ENCODE assay signal across 17 cellular contexts in genomic region chr5:62093411-62093810, GRCh38.
DNase-seq lines count a peak whose midpoint lies in the region; ATAC-seq and TF ChIP-seq lines count a peak whose summit lies in the region.
"Had no signal": no experiment of that assay in that cellular context is flagged by ENCODE, and none has a peak within 500 bp of the region (broad histone marks: within the 10 kb centered on the region; RNA-seq: fewer than 3 reads in every experiment).

No MANE protein-coding gene starts in this region.

- TF ChIP-seq CTCF in Loucy (conservative IDR thresholded peaks at IDR 0.05; ENCODE audit: low read length) (no peak), mammary epithelial cell (conservative IDR thresholded peaks at IDR 0.05 in 1 of 2, IDR thresholded peaks at IDR 0.05 in 1 of 2; ENCODE audit: extremely low read depth in 1 of 2, insufficient read depth in 1 of 2, low read depth in 1 of 2, low read length in 2 of 2) (no peak), neural cell (IDR thresholded peaks at IDR 0.05; ENCODE audit: poor library complexity, severe bottlenecking) (no peak), Peyer's patch (IDR thresholded peaks at IDR 0.05) (no peak), upper lobe of left lung (IDR thresholded peaks at IDR 0.05) (no peak)

- H3K4me2 ChIP-seq in BLaER1 (peak overlapping the region; percentile 18; the same call in 1 of the 2 replicates), Loucy (ENCODE audit: low read depth, low read length, poor library complexity, severe bottlenecking) (peak overlapping the region; percentile 69), mammary epithelial cell (ENCODE audit: insufficient read depth, low read depth, low read length) (peak overlapping the region; percentile 74), neural cell (ENCODE audit: low read length) (peak overlapping the region; percentile 29)

- no peak for ATAC-seq in HG02970 (IDR thresholded peaks at IDR 0.05; ENCODE audit: low FRiP score, unreplicated experiment)
- no peak for ATAC-seq in upper lobe of left lung (ENCODE audit: low FRiP score in 2 of 2)
- ATAC-seq: activated CD8-positive, alpha-beta T cell treated with anti-CD3 and anti-CD28 coated beads, Interleukin-2, amount 10 ng/mL, durations not matched to agents 7 days and 5 days; activated T-cell treated with anti-CD3 and anti-CD28 coated beads, Interleukin-2, amount 50 U/mL, for 4 hours had no signal

- TF ChIP-seq RAD21 in neural cell (conservative IDR thresholded peaks at IDR 0.05), result no peak

- no peak overlapping the region for H3K9ac ChIP-seq in BLaER1
- no peak overlapping the region for H3K9ac ChIP-seq in Loucy (ENCODE audit: low read depth, low read length, poor library complexity, severe bottlenecking)
- H3K9ac ChIP-seq in mammary epithelial cell (ENCODE audit: insufficient read depth, low read length), result peak overlapping the region; percentile 37
- no peak overlapping the region for H3K9ac ChIP-seq in neural cell (ENCODE audit: low read length)

- no peak for TF ChIP-seq EP300 in neural cell (conservative IDR thresholded peaks at IDR 0.05; ENCODE audit: poor library complexity, severe bottlenecking)
- no peak for TF ChIP-seq EP300 in upper lobe of left lung (IDR thresholded peaks at IDR 0.05)

- no peak overlapping the region for H3K4me3 ChIP-seq in BLaER1
- H3K4me3 ChIP-seq in Loucy (ENCODE audit: low read length, poor library complexity, severe bottlenecking), result no peak overlapping the region
- H3K4me3 ChIP-seq in mammary epithelial cell (replicated peaks in 1 of 3; ENCODE audit: insufficient read depth in 1 of 3, low read depth in 2 of 3, low read length in 3 of 3), result peak overlapping the region in 1 of 3 experiments; percentile 19
- H3K4me3 ChIP-seq in neural cell (ENCODE audit: low read length), result no peak overlapping the region
- H3K4me3 ChIP-seq in Peyer's patch, result no peak overlapping the region
- H3K4me3 ChIP-seq in upper lobe of left lung, result no peak overlapping the region
- H3K4me3 ChIP-seq: colonic mucosa, gastroesophageal sphincter, SJCRH30 had no signal

- DNase-seq in mammary epithelial cell (no peak), Peyer's patch (no peak), upper lobe of left lung (no peak)
- DNase-seq in stimulated activated CD4-positive, alpha-beta T cell treated with anti-CD3 and anti-CD28 coated beads, Interleukin-2, amount 100 ng/mL, for 48 hours, result no peak
- DNase-seq: activated CD4-positive, CD25-positive, alpha-beta regulatory T cell; activated CD8-positive, alpha-beta T cell treated with anti-CD3 and anti-CD28 coated beads, Interleukin-2, amount 10 ng/mL, durations not matched to agents 7 days and 5 days; activated naive CD4-positive, alpha-beta T cell treated with anti-CD3 and anti-CD28 coated beads, Interleukin-2, amount 50 U/mL, for 16 hours; activated T-cell treated with anti-CD3 and anti-CD28 coated beads, Interleukin-2, amount 50 U/mL, for 4 hours; spleen; stimulated activated CD8-positive, alpha-beta memory T cell treated with anti-CD3 and anti-CD28 coated beads, Interleukin-4, amount 100 ng/mL, for 48 hours had no signal

- H3K27me3 ChIP-seq in BLaER1, result no peaks in the 10 kb centered on the region
- no peaks in the 10 kb centered on the region for H3K27me3 ChIP-seq in Loucy (ENCODE audit: insufficient read depth, low read length, poor library complexity, severe bottlenecking)
- no peaks in the 10 kb centered on the region for H3K27me3 ChIP-seq in mammary epithelial cell (ENCODE audit: insufficient read depth, low read length)
- H3K27me3 ChIP-seq in neural cell (ENCODE audit: insufficient read depth, low read depth, low read length), result no peaks in the 10 kb centered on the region
- no peaks in the 10 kb centered on the region for H3K27me3 ChIP-seq in Peyer's patch
- no peaks in the 10 kb centered on the region for H3K27me3 ChIP-seq in upper lobe of left lung
- H3K27me3 ChIP-seq: colonic mucosa, gastroesophageal sphincter, SJCRH30, spleen had no signal

- 9% methylated on average over 2 of the region's 2 CpGs for WGBS in mammary epithelial cell (ENCODE audit: low coverage, missing lambda C conversion rate)
- WGBS in upper lobe of left lung, 2 donors, result 40 to 55% methylated on average over 2 of the region's 2 CpGs

- H3K79me2 ChIP-seq in Loucy (ENCODE audit: insufficient read depth, low read length), result no peaks in the 10 kb centered on the region
- H3K79me2 ChIP-seq in mammary epithelial cell (ENCODE audit: insufficient read depth, low read length), result no peaks in the 10 kb centered on the region
- no peaks in the 10 kb centered on the region for H3K79me2 ChIP-seq in neural cell (replicated peaks; ENCODE audit: insufficient read depth, low read length)

- peaks cover 8% of the 10 kb centered on the region; the same call in 1 of the 2 replicates for H3K4me1 ChIP-seq in BLaER1
- peaks cover 56% of the 10 kb centered on the region for H3K4me1 ChIP-seq in Loucy (ENCODE audit: insufficient read depth, low read length, poor library complexity, severe bottlenecking)
- H3K4me1 ChIP-seq in mammary epithelial cell (ENCODE audit: insufficient read depth, low read length), result peaks cover 7% of the 10 kb centered on the region
- H3K4me1 ChIP-seq in Peyer's patch, result no peaks in the 10 kb centered on the region
- H3K4me1 ChIP-seq in upper lobe of left lung, result no peaks in the 10 kb centered on the region
- H3K4me1 ChIP-seq: colonic mucosa, SJCRH30 had no signal

- H3F3A ChIP-seq in Loucy (ENCODE audit: low read depth), result peaks cover 3% of the 10 kb centered on the region; the same call in 1 of the 2 replicates
- peaks cover 2% of the 10 kb centered on the region for H3F3A ChIP-seq in neural cell (ENCODE audit: insufficient read depth, low read length, poor library complexity, severe bottlenecking)

- no TSS peak for BruUV-seq in mammary epithelial cell (replicated peaks; lab: Mats Ljungman, UMichigan)

- no peak overlapping the region for H3K27ac ChIP-seq in BLaER1
- no peak overlapping the region for H3K27ac ChIP-seq in mammary epithelial cell (ENCODE audit: insufficient read depth, low read depth, low read length)
- H3K27ac ChIP-seq in neural cell (ENCODE audit: low read length), result no peak overlapping the region
- H3K27ac ChIP-seq in Peyer's patch, result no peak overlapping the region
- no peak overlapping the region for H3K27ac ChIP-seq in upper lobe of left lung
- H3K27ac ChIP-seq: colonic mucosa, gastroesophageal sphincter, SJCRH30, spleen had no signal

- H4K20me1 ChIP-seq in BLaER1 (no peaks in the 10 kb centered on the region), Loucy (ENCODE audit: insufficient read depth, low read length, poor library complexity, severe bottlenecking) (no peaks in the 10 kb centered on the region), mammary epithelial cell (ENCODE audit: insufficient read depth, low read length) (no peaks in the 10 kb centered on the region), neural cell (ENCODE audit: insufficient read depth) (no peaks in the 10 kb centered on the region)

- TF ChIP-seq POLR2A in Peyer's patch (IDR thresholded peaks at IDR 0.05), result no peak
- TF ChIP-seq POLR2A in upper lobe of left lung (IDR thresholded peaks at IDR 0.05), result no peak

- CTCF ChIA-PET in mammary epithelial cell (lab: Charles Lee; ENCODE audit: low non-redundant PET), result no interaction called here

- no peaks in the 10 kb centered on the region for H3K36me3 ChIP-seq in BLaER1
- no peaks in the 10 kb centered on the region for H3K36me3 ChIP-seq in Loucy (ENCODE audit: insufficient read depth, low read length)
- H3K36me3 ChIP-seq in mammary epithelial cell (ENCODE audit: insufficient read depth, low read length), result no peaks in the 10 kb centered on the region
- no peaks in the 10 kb centered on the region for H3K36me3 ChIP-seq in neural cell (ENCODE audit: insufficient read depth, low read length)
- H3K36me3 ChIP-seq in Peyer's patch, result no peaks in the 10 kb centered on the region
- no peaks in the 10 kb centered on the region for H3K36me3 ChIP-seq in upper lobe of left lung
- H3K36me3 ChIP-seq: colonic mucosa, gastroesophageal sphincter, SJCRH30, spleen had no signal

- dilution Hi-C loops in mammary epithelial cell (cut with HindIII; ENCODE audit: low sequenced_read_pairs), result no loop called here

- peak overlapping the region; percentile 22; the same call in 1 of the 2 replicates for H2AFZ ChIP-seq in Loucy (ENCODE audit: low read length)
- H2AFZ ChIP-seq in mammary epithelial cell (ENCODE audit: low read depth, low read length), result peak overlapping the region; percentile 75
- H2AFZ ChIP-seq in neural cell (ENCODE audit: low read depth, low read length), result no peak overlapping the region

- intact Hi-C loops in mammary epithelial cell (cut with micrococcal nuclease), result no loop called here

- H3K9me3 ChIP-seq in BLaER1 (peaks cover 4% of the 10 kb centered on the region; the same call in 1 of the 2 replicates), Loucy (ENCODE audit: insufficient read depth, low read depth, low read length) (no peaks in the 10 kb centered on the region), mammary epithelial cell (replicated peaks; ENCODE audit: insufficient read depth, low read length) (no peaks in the 10 kb centered on the region), neural cell (ENCODE audit: low read length) (no peaks in the 10 kb centered on the region), Peyer's patch (no peaks in the 10 kb centered on the region), upper lobe of left lung (no peaks in the 10 kb centered on the region)
- H3K9me3 ChIP-seq: colonic mucosa, gastroesophageal sphincter, SJCRH30 had no signal

- in situ Hi-C loops in mammary epithelial cell (cut with MboI; ENCODE audit: low sequenced_read_pairs in 2 of 2), result no loop called here

- H3K9me2 ChIP-seq in Loucy (replicated peaks; ENCODE audit: low read depth, low read length) (no peaks in the 10 kb centered on the region), neural cell (ENCODE audit: insufficient read depth, low read length) (no peaks in the 10 kb centered on the region)

TF ChIP-seq in neural cell, 6 proteins besides CTCF, POLR2A, EP300 and RAD21 (continues in another document):
- TF ChIP-seq POLR2AphosphoS5 (IDR thresholded peaks at IDR 0.05) (no peak), EZH2 (IDR thresholded peaks at IDR 0.05; ENCODE audit: borderline replicate concordance, insufficient read depth, low read length, poor library complexity, severe bottlenecking) (no peak), TAF1 (IDR thresholded peaks at IDR 0.05; ENCODE audit: low read depth) (no peak)

Comparison
In these comparisons a context has a peak if more than half of its experiments do, and no peak if none do; other contexts are left out.
1. H3K4me2 ChIP-seq: peak in every context shown above with its lines; median percentile 74 in mammary epithelial cell; 69 in Loucy; 29 in neural cell; 18 in BLaER1.